8 cellular contexts compared by ENCODE assay signal in the genomic region with DNA sequence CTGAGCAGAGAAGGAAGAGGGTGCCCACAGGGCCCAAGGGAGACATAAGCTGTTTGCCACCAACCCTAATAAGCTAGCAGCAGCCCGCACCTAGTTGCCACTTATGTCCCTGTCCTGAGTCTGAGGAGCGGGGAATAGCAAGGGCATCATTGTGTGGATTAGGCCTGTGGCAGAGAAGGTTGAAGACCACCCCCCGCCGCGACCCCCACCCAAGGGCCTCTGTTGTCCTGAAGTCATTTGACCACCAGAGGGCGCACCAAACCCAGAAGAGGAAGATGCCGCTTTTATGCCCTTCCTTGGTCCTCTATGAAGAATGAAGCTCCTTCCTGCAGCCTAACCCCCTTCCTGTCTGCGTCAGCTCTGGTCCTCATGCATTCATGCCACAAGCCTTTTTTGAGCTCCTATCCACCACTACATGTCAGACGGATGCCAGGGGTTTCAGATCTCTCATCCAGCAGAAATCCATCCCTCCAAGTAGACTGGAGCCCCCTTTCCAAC. TPM values are rescaled to one million over a fixed set of nuclear protein-coding genes. Genes with fewer than 3 reads are reported as not detected.
DNase-seq lines count a peak whose midpoint lies in the region; ATAC-seq and TF ChIP-seq lines count a peak whose summit lies in the region.

No MANE protein-coding gene starts in this region.

- CTCF ChIA-PET in HEK293T (lab: Yijun Ruan, JAX), result interaction anchor here (0.6 to 3.9 kb wide), 53 partner anchors 8 to 336 kb away, joined by 3 to 125 read pairs (median 5); partner anchors contain the start of genes CCT3, NAXE and TSACC

- ATAC-seq in memory B cell (ENCODE audit: low read depth) (peak; percentile 72), HG03342 (IDR thresholded peaks at IDR 0.05; ENCODE audit: unreplicated experiment) (no peak)

- no peaks in the 10 kb centered on the region for H3K9me3 Mint-ChIP-seq in memory B cell

- no peak overlapping the region for H3K4me3 Mint-ChIP-seq in memory B cell

- H3K27me3 Mint-ChIP-seq in memory B cell, result peaks cover 12% of the 10 kb centered on the region

- H3K36me3 Mint-ChIP-seq in memory B cell, result no peaks in the 10 kb centered on the region

- POLR2A ChIA-PET in HEK293T (lab: Yijun Ruan, JAX), result interaction anchor here (0.9 to 1.0 kb wide), 2 partner anchors 48 to 60 kb away, joined by 3 read pairs; no protein-coding TSS in a partner anchor

- DNase-seq in Ammon's horn (ENCODE audit: low spot score) (peak; percentile 88), HEK293T (ENCODE audit: extremely low spot score) (peak; percentile 86), NCI-H82 treated with DMSO at 0.1 percent for 48 hours (lab: John Stamatoyannopoulos, UW; ENCODE audit: unreplicated experiment) (peak; percentile 65), dermis microvascular lymphatic vessel endothelial cell (ENCODE audit: low read depth in 2 of 2) (peak; percentile 15 to 59), memory B cell (ENCODE audit: low spot score in 2 of 2) (peak; percentile 72 to 75)
- peak; percentile 77 to 78 for DNase-seq in activated CD4-positive, alpha-beta T cell treated with anti-CD3 and anti-CD28 coated beads, Interleukin-2, amount 50 U/mL, for 48 hours
- peak; percentile 49 to 67 for DNase-seq in stimulated activated CD8-positive, alpha-beta memory T cell treated with anti-CD3 and anti-CD28 coated beads, Interleukin-2, amount 100 ng/mL, for 1 hour (ENCODE audit: low read depth in 2 of 2)

- H3K27ac Mint-ChIP-seq in memory B cell, result no peak overlapping the region

- H3K4me1 Mint-ChIP-seq in memory B cell, result peaks cover 6% of the 10 kb centered on the region

TF ChIP-seq in HEK293T, 16 proteins besides CTCF, POLR2A, EP300 and RAD21:
- no peak for TF ChIP-seq ARNT (IDR thresholded peaks at IDR 0.05)
- TF ChIP-seq, protein P1, sequence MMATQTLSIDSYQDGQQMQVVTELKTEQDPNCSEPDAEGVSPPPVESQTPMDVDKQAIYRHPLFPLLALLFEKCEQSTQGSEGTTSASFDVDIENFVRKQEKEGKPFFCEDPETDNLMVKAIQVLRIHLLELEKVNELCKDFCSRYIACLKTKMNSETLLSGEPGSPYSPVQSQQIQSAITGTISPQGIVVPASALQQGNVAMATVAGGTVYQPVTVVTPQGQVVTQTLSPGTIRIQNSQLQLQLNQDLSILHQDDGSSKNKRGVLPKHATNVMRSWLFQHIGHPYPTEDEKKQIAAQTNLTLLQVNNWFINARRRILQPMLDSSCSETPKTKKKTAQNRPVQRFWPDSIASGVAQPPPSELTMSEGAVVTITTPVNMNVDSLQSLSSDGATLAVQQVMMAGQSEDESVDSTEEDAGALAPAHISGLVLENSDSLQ (IDR thresholded peaks at IDR 0.05), result no peak
- TF ChIP-seq ZNF384 (IDR thresholded peaks at IDR 0.05), result no peak
- TF ChIP-seq LEF1 (IDR thresholded peaks at IDR 0.05; ENCODE audit: borderline replicate concordance), result no peak
- TF ChIP-seq CTBP1 (IDR thresholded peaks at IDR 0.05; ENCODE audit: borderline replicate concordance), result no peak
- TF ChIP-seq ELF4 (IDR thresholded peaks at IDR 0.05), result no peak
- TF ChIP-seq SUZ12 (IDR thresholded peaks at IDR 0.05), result no peak
- no peak for TF ChIP-seq TARDBP (IDR thresholded peaks at IDR 0.05)
- TF ChIP-seq SP1 (IDR thresholded peaks at IDR 0.05), result no peak
- no peak for TF ChIP-seq FOXA1 (IDR thresholded peaks at IDR 0.05)
TF ChIP-seq in HEK293T: peak in this region for 0.

RNA-seq across cellular contexts. Expression of gene RHBG, which starts 16.6 kb away (rescaled TPM):
- total RNA-seq in dermis microvascular lymphatic vessel endothelial cell, result not detected in 2 replicates

RNA-seq across cellular contexts. Expression of gene TSACC, which starts 47.3 kb away (rescaled TPM):
- total RNA-seq in dermis microvascular lymphatic vessel endothelial cell, result not detected in 2 replicates

RNA-seq across cellular contexts. Expression of gene CCT3, which starts 47.5 kb away (rescaled TPM):
- 495 and 559 TPM in 2 replicates for total RNA-seq in dermis microvascular lymphatic vessel endothelial cell

Comparison
In these comparisons a context has a peak if more than half of its experiments do, and no peak if none do; other contexts are left out.
1. DNase-seq: peak in every context shown above with its lines; median percentile 88 in Ammon's horn; 86 in HEK293T; 78 in activated CD4-positive, alpha-beta T cell treated with anti-CD3 and anti-CD28 coated beads, Interleukin-2, amount 50 U/mL, for 48 hours; 74 in memory B cell; 65 in NCI-H82 treated with DMSO at 0.1 percent for 48 hours; 58 in stimulated activated CD8-positive, alpha-beta memory T cell treated with anti-CD3 and anti-CD28 coated beads, Interleukin-2, amount 100 ng/mL, for 1 hour; 37 in dermis microvascular lymphatic vessel endothelial cell.